ENCODE assay signal across 23 cellular contexts in genomic region chr1:220315070-220315839, GRCh38. TPM values are rescaled to one million over a fixed set of nuclear protein-coding genes. Genes with fewer than 3 reads are reported as not detected.
A peak's percentile ranks its signal among the peaks of the same experiment; 100 is the strongest.
DNase-seq lines count a peak whose midpoint lies in the region; ATAC-seq and TF ChIP-seq lines count a peak whose summit lies in the region.
"Had no signal": no experiment of that assay in that cellular context is flagged by ENCODE, and none has a peak within 500 bp of the region (broad histone marks: within the 10 kb centered on the region; RNA-seq: fewer than 3 reads in every experiment).

No MANE protein-coding gene starts in this region.

- H3K27ac Mint-ChIP-seq in GM23338, result no peak overlapping the region
- H3K27ac Mint-ChIP-seq: B cell, CD14-positive monocyte had no signal

- H3K27ac ChIP-seq in foreskin keratinocyte (no peak overlapping the region), GM23338 (ENCODE audit: low read depth) (no peak overlapping the region)
- H3K27ac ChIP-seq: A549, HL-60, RWPE1 had no signal

- H3K9me3 Mint-ChIP-seq in GM23338, result no peaks in the 10 kb centered on the region; the same call in 2 of the 3 replicates

- intact Hi-C loops in left ventricle myocardium superior (cut with micrococcal nuclease), result no loop called here

- H3F3A ChIP-seq in GM23338 (replicated peaks; ENCODE audit: low read depth), result no peaks in the 10 kb centered on the region

- no peaks in the 10 kb centered on the region for H3K36me3 ChIP-seq in GM23338 (ENCODE audit: insufficient read depth)

- ATAC-seq in foreskin keratinocyte, result peak; percentile 67
- peak; percentile 89 for ATAC-seq in left ventricle myocardium superior
- ATAC-seq in GM23338, result no peak
- no peak for ATAC-seq in GM21737 (IDR thresholded peaks at IDR 0.05; ENCODE audit: unreplicated experiment)
- ATAC-seq: A549, HepG2, SK-N-SH treated with all-trans-retinoic acid at 6 μM for 48 hours had no signal

- H3K4me3 ChIP-seq in GM23338, result no peak overlapping the region
- H3K4me3 ChIP-seq: A549, K562 had no signal

- no peaks in the 10 kb centered on the region for H3K36me3 Mint-ChIP-seq in GM23338 (ENCODE audit: low read depth)
- H3K36me3 Mint-ChIP-seq: CD14-positive monocyte had no signal

- H3K4me3 Mint-ChIP-seq in GM23338, result no peak overlapping the region
- H3K4me3 Mint-ChIP-seq: B cell, CD14-positive monocyte had no signal

- H3K4me1 Mint-ChIP-seq in GM23338, result peaks cover 5% of the 10 kb centered on the region; the same call in 1 of the 3 replicates
- H3K4me1 Mint-ChIP-seq: B cell, CD14-positive monocyte had no signal

- H3K4me1 ChIP-seq in foreskin keratinocyte, result no peaks in the 10 kb centered on the region
- no peaks in the 10 kb centered on the region for H3K4me1 ChIP-seq in GM23338 (ENCODE audit: insufficient read depth)
- H3K4me1 ChIP-seq: A549 had no signal

- no peak for TF ChIP-seq CTCF in foreskin keratinocyte (conservative IDR thresholded peaks at IDR 0.05)
- TF ChIP-seq CTCF in GM23338 (conservative IDR thresholded peaks at IDR 0.05; ENCODE audit: low read depth in 2 of 2), result no peak

- H2AFZ ChIP-seq in GM23338, result no peak overlapping the region

- no peaks in the 10 kb centered on the region for H4K20me1 ChIP-seq in GM23338 (replicated peaks; ENCODE audit: insufficient read depth)

- no peak overlapping the region for H3K4me2 ChIP-seq in GM23338
- H3K4me2 ChIP-seq: A549 had no signal

- peaks cover 23% of the 10 kb centered on the region for H3K9me2 ChIP-seq in GM23338 (ENCODE audit: insufficient read depth)

- peaks cover 2% of the 10 kb centered on the region for H3K27me3 Mint-ChIP-seq in GM23338 (ENCODE audit: insufficient read depth, low read depth, poor library complexity)
- H3K27me3 Mint-ChIP-seq: B cell had no signal

- DNase-seq in DMS79 (lab: John Stamatoyannopoulos, UW) (peak; percentile 31), NCI-H2029 treated with DMSO at 0.1 percent for 48 hours (lab: John Stamatoyannopoulos, UW) (peak; percentile 27), foreskin keratinocyte (peak; percentile 23 to 62), left ventricle myocardium superior (no peak), GM23338 (ENCODE audit: low spot score) (no peak), NCI-H1417 treated with DMSO at 0.1 percent for 48 hours (lab: John Stamatoyannopoulos, UW) (no peak), kidney tubule cell (ENCODE audit: low spot score) (no peak)
- DNase-seq: EL, GF-D8, H7, MM.1S, NCI-H1092 treated with DMSO at 0.1 percent for 48 hours, NCI-H146, NCI-H69 had no signal

- no peaks in the 10 kb centered on the region for H3K79me2 ChIP-seq in GM23338 (replicated peaks; ENCODE audit: insufficient read depth)

- no peaks in the 10 kb centered on the region for H3K27me3 ChIP-seq in foreskin keratinocyte
- H3K27me3 ChIP-seq in GM23338 (ENCODE audit: insufficient read depth), result no peaks in the 10 kb centered on the region

TF ChIP-seq in GM23338, 12 proteins besides CTCF, POLR2A, EP300 and RAD21:
- no peak for TF ChIP-seq ZNF114 (CRISPR knock-in tag; IDR thresholded peaks at IDR 0.05)

RNA-seq across cellular contexts. Expression of gene RAB3GAP2, which starts 43.0 kb away (rescaled TPM):
- total RNA-seq in foreskin keratinocyte (27.1 and 32.0 TPM in 2 replicates), left ventricle myocardium superior (25.9 TPM)
- polyA plus RNA-seq in foreskin keratinocyte (6.3 and 7.5 TPM in 2 replicates), GM23338 (2016; fragmentation: Nextera tagmentation; extraction: Ambion mirVana) (15.7 and 19.4 TPM in 2 replicates)
- total RNA-seq in GM23338 (2014; rRNA removed; shearing (Covaris generic)), result 41.6 and 44.6 TPM in 2 replicates

Comparison
In these comparisons a context has a peak if more than half of its experiments do, and no peak if none do; other contexts are left out.
1. DNase-seq: peak in DMS79 (single experiment), NCI-H2029 treated with DMSO at 0.1 percent for 48 hours (single experiment) and foreskin keratinocyte (2 of 2); none in left ventricle myocardium superior (single experiment), GM23338 (single experiment), NCI-H1417 treated with DMSO at 0.1 percent for 48 hours (single experiment) and kidney tubule cell (single experiment).
2. ATAC-seq: peak in foreskin keratinocyte (single experiment) and left ventricle myocardium superior (single experiment); none in GM23338 (single experiment) and GM21737 (single experiment).